3 cellular contexts compared by ENCODE assay signal in the genomic region with DNA sequence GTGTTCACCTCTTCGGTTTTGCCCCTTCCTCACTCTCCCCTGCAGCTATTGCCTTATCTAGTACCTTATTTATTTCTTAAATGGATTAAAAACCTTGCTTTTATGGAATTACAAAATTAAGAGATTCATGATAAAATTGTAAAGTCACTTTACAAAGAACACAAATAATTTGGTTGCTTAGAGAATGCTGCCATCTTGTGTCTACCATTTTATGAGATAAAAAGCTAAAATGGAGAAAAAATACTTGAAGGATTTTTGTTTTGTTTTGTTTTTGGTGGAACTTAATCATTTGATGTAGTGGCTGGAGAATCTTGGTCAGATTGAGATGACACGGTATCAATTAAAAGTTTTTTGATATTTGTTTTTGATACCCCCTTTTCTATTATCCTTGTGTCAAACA.
TF ChIP-seq lines count a peak whose summit lies in the region.

No MANE protein-coding gene starts in this region.

TF ChIP-seq in GM12878, 131 proteins besides CTCF, POLR2A, EP300 and RAD21:
- TF ChIP-seq FOXM1 (IDR thresholded peaks at IDR 0.05; ENCODE audit: low read depth, low read length) (no peak), SMC3 (IDR thresholded peaks at IDR 0.05; ENCODE audit: borderline replicate concordance, low read length) (peak; percentile 12; the same call in 1 of the 2 replicates), HCFC1 (IDR thresholded peaks at IDR 0.05; ENCODE audit: low read length) (no peak), RELA (IDR thresholded peaks at IDR 0.05; ENCODE audit: borderline replicate concordance, partially characterized antibody) (no peak)

TF ChIP-seq in liver, 16 proteins besides CTCF, POLR2A, EP300 and RAD21:
- TF ChIP-seq NR2F2 (IDR thresholded peaks at IDR 0.05) (no peak), SP1 (IDR thresholded peaks at IDR 0.05) (no peak), EGR1 (IDR thresholded peaks at IDR 0.05; ENCODE audit: low read depth in 2 of 2) (no peak), FOXA1 (IDR thresholded peaks at IDR 0.05) (no peak), JUND (IDR thresholded peaks at IDR 0.05) (no peak), RXRA (IDR thresholded peaks at IDR 0.05) (no peak), GABPA (IDR thresholded peaks at IDR 0.05 in 1 of 2, conservative IDR thresholded peaks at IDR 0.05 in 1 of 2) (no peak), TAF1 (conservative IDR thresholded peaks at IDR 0.05) (no peak), YY1 (IDR thresholded peaks at IDR 0.05) (no peak), HNF4G (IDR thresholded peaks at IDR 0.05) (no peak), FOXA2 (IDR thresholded peaks at IDR 0.05) (no peak)
- TF ChIP-seq, protein P1, sequence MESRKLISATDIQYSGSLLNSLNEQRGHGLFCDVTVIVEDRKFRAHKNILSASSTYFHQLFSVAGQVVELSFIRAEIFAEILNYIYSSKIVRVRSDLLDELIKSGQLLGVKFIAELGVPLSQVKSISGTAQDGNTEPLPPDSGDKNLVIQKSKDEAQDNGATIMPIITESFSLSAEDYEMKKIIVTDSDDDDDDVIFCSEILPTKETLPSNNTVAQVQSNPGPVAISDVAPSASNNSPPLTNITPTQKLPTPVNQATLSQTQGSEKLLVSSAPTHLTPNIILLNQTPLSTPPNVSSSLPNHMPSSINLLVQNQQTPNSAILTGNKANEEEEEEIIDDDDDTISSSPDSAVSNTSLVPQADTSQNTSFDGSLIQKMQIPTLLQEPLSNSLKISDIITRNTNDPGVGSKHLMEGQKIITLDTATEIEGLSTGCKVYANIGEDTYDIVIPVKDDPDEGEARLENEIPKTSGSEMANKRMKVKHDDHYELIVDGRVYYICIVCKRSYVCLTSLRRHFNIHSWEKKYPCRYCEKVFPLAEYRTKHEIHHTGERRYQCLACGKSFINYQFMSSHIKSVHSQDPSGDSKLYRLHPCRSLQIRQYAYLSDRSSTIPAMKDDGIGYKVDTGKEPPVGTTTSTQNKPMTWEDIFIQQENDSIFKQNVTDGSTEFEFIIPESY (IDR thresholded peaks at IDR 0.05), result no peak
- TF ChIP-seq, protein P2, sequence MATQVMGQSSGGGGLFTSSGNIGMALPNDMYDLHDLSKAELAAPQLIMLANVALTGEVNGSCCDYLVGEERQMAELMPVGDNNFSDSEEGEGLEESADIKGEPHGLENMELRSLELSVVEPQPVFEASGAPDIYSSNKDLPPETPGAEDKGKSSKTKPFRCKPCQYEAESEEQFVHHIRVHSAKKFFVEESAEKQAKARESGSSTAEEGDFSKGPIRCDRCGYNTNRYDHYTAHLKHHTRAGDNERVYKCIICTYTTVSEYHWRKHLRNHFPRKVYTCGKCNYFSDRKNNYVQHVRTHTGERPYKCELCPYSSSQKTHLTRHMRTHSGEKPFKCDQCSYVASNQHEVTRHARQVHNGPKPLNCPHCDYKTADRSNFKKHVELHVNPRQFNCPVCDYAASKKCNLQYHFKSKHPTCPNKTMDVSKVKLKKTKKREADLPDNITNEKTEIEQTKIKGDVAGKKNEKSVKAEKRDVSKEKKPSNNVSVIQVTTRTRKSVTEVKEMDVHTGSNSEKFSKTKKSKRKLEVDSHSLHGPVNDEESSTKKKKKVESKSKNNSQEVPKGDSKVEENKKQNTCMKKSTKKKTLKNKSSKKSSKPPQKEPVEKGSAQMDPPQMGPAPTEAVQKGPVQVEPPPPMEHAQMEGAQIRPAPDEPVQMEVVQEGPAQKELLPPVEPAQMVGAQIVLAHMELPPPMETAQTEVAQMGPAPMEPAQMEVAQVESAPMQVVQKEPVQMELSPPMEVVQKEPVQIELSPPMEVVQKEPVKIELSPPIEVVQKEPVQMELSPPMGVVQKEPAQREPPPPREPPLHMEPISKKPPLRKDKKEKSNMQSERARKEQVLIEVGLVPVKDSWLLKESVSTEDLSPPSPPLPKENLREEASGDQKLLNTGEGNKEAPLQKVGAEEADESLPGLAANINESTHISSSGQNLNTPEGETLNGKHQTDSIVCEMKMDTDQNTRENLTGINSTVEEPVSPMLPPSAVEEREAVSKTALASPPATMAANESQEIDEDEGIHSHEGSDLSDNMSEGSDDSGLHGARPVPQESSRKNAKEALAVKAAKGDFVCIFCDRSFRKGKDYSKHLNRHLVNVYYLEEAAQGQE (IDR thresholded peaks at IDR 0.05), result no peak
- TF ChIP-seq, protein P3, sequence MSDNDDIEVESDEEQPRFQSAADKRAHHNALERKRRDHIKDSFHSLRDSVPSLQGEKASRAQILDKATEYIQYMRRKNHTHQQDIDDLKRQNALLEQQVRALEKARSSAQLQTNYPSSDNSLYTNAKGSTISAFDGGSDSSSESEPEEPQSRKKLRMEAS (IDR thresholded peaks at IDR 0.05), result no peak
- TF ChIP-seq, protein P4, sequence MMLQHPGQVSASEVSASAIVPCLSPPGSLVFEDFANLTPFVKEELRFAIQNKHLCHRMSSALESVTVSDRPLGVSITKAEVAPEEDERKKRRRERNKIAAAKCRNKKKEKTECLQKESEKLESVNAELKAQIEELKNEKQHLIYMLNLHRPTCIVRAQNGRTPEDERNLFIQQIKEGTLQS (IDR thresholded peaks at IDR 0.05), result no peak

TF ChIP-seq in WTC11, 78 proteins besides CTCF, POLR2A, EP300 and RAD21:
- no peak for TF ChIP-seq NR1H2 (CRISPR knock-in tag; IDR thresholded peaks at IDR 0.05)
- TF ChIP-seq, protein P5, sequence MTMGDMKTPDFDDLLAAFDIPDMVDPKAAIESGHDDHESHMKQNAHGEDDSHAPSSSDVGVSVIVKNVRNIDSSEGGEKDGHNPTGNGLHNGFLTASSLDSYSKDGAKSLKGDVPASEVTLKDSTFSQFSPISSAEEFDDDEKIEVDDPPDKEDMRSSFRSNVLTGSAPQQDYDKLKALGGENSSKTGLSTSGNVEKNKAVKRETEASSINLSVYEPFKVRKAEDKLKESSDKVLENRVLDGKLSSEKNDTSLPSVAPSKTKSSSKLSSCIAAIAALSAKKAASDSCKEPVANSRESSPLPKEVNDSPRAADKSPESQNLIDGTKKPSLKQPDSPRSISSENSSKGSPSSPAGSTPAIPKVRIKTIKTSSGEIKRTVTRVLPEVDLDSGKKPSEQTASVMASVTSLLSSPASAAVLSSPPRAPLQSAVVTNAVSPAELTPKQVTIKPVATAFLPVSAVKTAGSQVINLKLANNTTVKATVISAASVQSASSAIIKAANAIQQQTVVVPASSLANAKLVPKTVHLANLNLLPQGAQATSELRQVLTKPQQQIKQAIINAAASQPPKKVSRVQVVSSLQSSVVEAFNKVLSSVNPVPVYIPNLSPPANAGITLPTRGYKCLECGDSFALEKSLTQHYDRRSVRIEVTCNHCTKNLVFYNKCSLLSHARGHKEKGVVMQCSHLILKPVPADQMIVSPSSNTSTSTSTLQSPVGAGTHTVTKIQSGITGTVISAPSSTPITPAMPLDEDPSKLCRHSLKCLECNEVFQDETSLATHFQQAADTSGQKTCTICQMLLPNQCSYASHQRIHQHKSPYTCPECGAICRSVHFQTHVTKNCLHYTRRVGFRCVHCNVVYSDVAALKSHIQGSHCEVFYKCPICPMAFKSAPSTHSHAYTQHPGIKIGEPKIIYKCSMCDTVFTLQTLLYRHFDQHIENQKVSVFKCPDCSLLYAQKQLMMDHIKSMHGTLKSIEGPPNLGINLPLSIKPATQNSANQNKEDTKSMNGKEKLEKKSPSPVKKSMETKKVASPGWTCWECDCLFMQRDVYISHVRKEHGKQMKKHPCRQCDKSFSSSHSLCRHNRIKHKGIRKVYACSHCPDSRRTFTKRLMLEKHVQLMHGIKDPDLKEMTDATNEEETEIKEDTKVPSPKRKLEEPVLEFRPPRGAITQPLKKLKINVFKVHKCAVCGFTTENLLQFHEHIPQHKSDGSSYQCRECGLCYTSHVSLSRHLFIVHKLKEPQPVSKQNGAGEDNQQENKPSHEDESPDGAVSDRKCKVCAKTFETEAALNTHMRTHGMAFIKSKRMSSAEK (CRISPR knock-in tag; IDR thresholded peaks at IDR 0.05; ENCODE audit: borderline replicate concordance), result no peak
- TF ChIP-seq, protein P6, sequence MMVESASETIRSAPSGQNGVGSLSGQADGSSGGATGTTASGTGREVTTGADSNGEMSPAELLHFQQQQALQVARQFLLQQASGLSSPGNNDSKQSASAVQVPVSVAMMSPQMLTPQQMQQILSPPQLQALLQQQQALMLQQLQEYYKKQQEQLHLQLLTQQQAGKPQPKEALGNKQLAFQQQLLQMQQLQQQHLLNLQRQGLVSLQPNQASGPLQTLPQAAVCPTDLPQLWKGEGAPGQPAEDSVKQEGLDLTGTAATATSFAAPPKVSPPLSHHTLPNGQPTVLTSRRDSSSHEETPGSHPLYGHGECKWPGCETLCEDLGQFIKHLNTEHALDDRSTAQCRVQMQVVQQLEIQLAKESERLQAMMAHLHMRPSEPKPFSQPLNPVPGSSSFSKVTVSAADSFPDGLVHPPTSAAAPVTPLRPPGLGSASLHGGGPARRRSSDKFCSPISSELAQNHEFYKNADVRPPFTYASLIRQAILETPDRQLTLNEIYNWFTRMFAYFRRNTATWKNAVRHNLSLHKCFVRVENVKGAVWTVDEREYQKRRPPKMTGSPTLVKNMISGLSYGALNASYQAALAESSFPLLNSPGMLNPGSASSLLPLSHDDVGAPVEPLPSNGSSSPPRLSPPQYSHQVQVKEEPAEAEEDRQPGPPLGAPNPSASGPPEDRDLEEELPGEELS (CRISPR knock-in tag; IDR thresholded peaks at IDR 0.05), result no peak
- TF ChIP-seq ZBTB21 (CRISPR knock-in tag; IDR thresholded peaks at IDR 0.05; ENCODE audit: borderline replicate concordance), result no peak
- TF ChIP-seq HMGA2 (CRISPR knock-in tag; IDR thresholded peaks at IDR 0.05), result no peak
- no peak for TF ChIP-seq GTF2I (CRISPR knock-in tag; conservative IDR thresholded peaks at IDR 0.05)
- TF ChIP-seq, protein P7, sequence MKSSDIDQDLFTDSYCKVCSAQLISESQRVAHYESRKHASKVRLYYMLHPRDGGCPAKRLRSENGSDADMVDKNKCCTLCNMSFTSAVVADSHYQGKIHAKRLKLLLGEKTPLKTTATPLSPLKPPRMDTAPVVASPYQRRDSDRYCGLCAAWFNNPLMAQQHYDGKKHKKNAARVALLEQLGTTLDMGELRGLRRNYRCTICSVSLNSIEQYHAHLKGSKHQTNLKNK (CRISPR knock-in tag; IDR thresholded peaks at IDR 0.05), result no peak
- no peak for TF ChIP-seq FOXP1 (CRISPR knock-in tag; IDR thresholded peaks at IDR 0.05; ENCODE audit: borderline replicate concordance)
- no peak for TF ChIP-seq JUN (CRISPR knock-in tag; IDR thresholded peaks at IDR 0.05)
- TF ChIP-seq, protein P8, sequence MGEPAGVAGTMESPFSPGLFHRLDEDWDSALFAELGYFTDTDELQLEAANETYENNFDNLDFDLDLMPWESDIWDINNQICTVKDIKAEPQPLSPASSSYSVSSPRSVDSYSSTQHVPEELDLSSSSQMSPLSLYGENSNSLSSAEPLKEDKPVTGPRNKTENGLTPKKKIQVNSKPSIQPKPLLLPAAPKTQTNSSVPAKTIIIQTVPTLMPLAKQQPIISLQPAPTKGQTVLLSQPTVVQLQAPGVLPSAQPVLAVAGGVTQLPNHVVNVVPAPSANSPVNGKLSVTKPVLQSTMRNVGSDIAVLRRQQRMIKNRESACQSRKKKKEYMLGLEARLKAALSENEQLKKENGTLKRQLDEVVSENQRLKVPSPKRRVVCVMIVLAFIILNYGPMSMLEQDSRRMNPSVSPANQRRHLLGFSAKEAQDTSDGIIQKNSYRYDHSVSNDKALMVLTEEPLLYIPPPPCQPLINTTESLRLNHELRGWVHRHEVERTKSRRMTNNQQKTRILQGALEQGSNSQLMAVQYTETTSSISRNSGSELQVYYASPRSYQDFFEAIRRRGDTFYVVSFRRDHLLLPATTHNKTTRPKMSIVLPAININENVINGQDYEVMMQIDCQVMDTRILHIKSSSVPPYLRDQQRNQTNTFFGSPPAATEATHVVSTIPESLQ (CRISPR knock-in tag; IDR thresholded peaks at IDR 0.05), result no peak
- TF ChIP-seq KAT7 (CRISPR knock-in tag; IDR thresholded peaks at IDR 0.05; ENCODE audit: borderline replicate concordance), result no peak
TF ChIP-seq in WTC11: peak in this region for 0.
